ENCODE assay signal across 17 cellular contexts in the genomic region with DNA sequence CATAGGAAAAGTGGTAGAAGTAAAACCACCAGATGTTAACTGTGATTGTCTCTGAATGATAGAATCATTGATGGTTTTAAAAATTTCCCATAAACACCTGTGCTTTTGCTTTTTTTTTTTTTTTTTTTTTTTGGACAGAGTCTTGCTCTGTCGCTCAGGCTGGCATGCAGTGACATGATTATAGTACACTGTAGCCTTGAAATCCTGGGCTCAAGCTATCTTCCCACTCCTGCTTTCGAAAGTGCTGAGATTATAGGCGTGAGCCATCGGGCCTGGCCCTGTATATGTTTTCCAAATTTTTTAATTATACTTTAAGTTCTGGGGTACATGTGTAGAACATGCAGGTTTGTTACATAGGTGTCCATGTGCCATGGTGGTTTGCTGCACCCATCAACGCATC.
"Had no signal": no experiment of that assay in that cellular context is flagged by ENCODE, and none has a peak within 500 bp of the region (broad histone marks: within the 10 kb centered on the region; RNA-seq: fewer than 3 reads in every experiment).

No MANE protein-coding gene starts in this region.

- DNase-seq: colonic mucosa; cortex of kidney; effector CD8-positive, alpha-beta T cell; effector memory CD8-positive, alpha-beta T cell; endodermal cell; foreskin keratinocyte; heart right ventricle; hippocampal formation; left cardiac atrium; left lung; lower lobe of right lung; mesenchymal stem cell; mucosa of descending colon; naive B cell; naive thymus-derived CD8-positive, alpha-beta T cell had no signal

- ATAC-seq: effector memory CD8-positive, alpha-beta T cell; foreskin keratinocyte; gastroesophageal sphincter; left lung; lower lobe of right lung; mucosa of descending colon; naive thymus-derived CD8-positive, alpha-beta T cell had no signal

- H3K4me3 ChIP-seq: colonic mucosa, esophagus muscularis mucosa, gastroesophageal sphincter, heart right ventricle, left lung, lower lobe of right lung, mucosa of descending colon had no signal
